1 cellular context compared by ENCODE assay signal in the genomic region with DNA sequence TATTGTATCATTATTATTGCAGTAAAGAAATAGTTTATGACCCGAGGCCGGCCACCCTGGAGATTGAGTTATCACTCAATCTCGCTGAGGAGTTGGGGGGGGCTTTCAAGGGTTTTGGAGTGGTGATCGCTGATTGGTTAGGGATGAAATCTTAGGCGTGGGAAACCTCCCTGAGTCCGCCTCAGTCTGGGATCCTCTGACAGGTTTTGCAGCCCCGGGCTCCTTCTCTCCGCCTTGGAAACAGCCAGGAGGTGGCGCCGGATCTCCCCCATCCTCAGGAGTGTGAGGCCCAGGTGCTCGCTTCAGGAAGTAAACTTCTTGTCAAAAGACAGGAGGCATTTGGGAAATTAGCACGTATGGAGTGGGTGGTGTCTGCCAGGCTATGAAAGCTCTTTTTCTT.
TF ChIP-seq lines count a peak whose summit lies in the region.

No MANE protein-coding gene starts in this region.

TF ChIP-seq in H1, 55 proteins besides CTCF, POLR2A, EP300 and RAD21:
- TF ChIP-seq, protein P1, sequence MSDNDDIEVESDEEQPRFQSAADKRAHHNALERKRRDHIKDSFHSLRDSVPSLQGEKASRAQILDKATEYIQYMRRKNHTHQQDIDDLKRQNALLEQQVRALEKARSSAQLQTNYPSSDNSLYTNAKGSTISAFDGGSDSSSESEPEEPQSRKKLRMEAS (IDR thresholded peaks at IDR 0.05) = peak; percentile 40; the same call in 1 of the 2 replicates
- no peak for TF ChIP-seq SRF (IDR thresholded peaks at IDR 0.05; ENCODE audit: low read depth, low read length)
- 0 out of 2 replicates have a peak, but pooled peaks have one; percentile 35 for TF ChIP-seq TCF12 (IDR thresholded peaks at IDR 0.05; ENCODE audit: low read depth, low read length)
- TF ChIP-seq SIN3A (conservative IDR thresholded peaks at IDR 0.05 in 1 of 2, IDR thresholded peaks at IDR 0.05 in 1 of 2; ENCODE audit: low read depth in 1 of 2, low read length in 2 of 2) = peak; percentile 82 to 85; a peak in 3 of 4 replicates
- no peak for TF ChIP-seq EGR1 (IDR thresholded peaks at IDR 0.05; ENCODE audit: borderline replicate concordance, low read depth, low read length)
